ENCODE assay signal across 8 cellular contexts in the genomic region with DNA sequence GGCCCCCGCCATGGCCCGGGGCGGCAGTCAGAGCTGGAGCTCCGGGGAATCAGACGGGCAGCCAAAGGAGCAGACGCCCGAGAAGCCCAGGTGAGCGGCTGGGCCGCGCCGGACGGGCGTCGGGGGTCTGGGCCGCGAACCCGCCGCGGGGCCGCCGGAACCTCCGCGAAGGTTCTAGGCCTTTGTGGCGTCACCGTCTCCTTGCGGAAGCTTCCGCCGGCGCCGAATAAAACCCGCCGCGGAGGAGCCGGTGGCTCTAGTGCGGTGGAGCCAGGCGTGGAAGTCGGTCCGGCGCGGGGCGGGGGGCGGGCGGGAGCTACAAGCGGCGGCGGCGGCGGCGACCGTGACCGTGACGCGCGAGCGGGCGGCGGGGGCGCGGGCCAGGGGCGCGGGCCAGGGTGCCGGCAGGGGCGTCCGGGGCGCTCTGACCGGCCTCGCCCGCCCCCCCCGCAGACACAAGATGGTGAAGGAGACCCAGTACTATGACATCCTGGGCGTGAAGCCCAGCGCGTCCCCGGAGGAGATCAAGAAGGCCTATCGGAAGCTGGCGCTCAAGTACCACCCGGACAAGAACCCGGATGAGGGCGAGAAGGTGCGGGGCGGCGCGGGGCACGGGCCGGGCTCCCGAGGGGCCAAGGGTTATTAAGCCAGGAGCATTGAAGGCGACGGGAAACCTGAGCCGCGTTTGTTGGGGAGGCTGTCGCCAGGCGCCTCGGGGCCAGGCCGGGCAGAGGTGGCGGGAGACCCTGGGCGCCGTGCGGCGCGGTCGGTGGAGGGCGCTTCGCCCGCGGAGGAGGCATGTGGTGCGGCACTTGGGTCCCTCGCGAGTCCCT. TPM values are rescaled to one million over a fixed set of nuclear protein-coding genes. Genes with fewer than 3 reads are reported as not detected.
DNase-seq lines count a peak whose midpoint lies in the region; TF ChIP-seq lines count a peak whose summit lies in the region.

TSS of gene DNAJA4 (plus strand) at position 259 of the 833 bp plus-strand sequence. CDS start at position 461, 202 bp downstream.

- POLR2A ChIA-PET in CD8-positive, alpha-beta memory T cell (lab: Charles Lee) = interaction anchor here (0.6 to 2.6 kb wide), 5 partner anchors 9 to 276 kb away, joined by 3 to 25 read pairs (median 5); partner anchors contain the start of genes IREB2, PSMA4 and SKIC8

- CTCF ChIA-PET in CD8-positive, alpha-beta memory T cell (lab: Charles Lee) = interaction anchor here (1.1 to 2.8 kb wide), 7 partner anchors 10 to 173 kb away, joined by 3 to 12 read pairs (median 4); partner anchors contain the start of genes IREB2 and SKIC8

- H3K27me3 Mint-ChIP-seq in CD8-positive, alpha-beta memory T cell = no peaks in the 10 kb centered on the region
- H3K27me3 Mint-ChIP-seq in mesothelial cell of epicardium (ENCODE audit: low read depth) = peaks cover 3% of the 10 kb centered on the region

- H3K4me1 Mint-ChIP-seq in CD8-positive, alpha-beta memory T cell = peaks cover 16 to 36% (median 32%) of the 10 kb centered on the region in 3 donors
- H3K4me1 Mint-ChIP-seq in mesothelial cell of epicardium = peaks cover 6% of the 10 kb centered on the region

- H3K9me3 Mint-ChIP-seq in CD8-positive, alpha-beta memory T cell = no peaks in the 10 kb centered on the region
- H3K9me3 Mint-ChIP-seq in mesothelial cell of epicardium = no peaks in the 10 kb centered on the region

- peak within 1 kb of the TSS; percentile 77 to 88 (median 85) for H3K9ac ChIP-seq in subcutaneous abdominal adipose tissue (ENCODE audit: low read length in 5 of 5)

- H3K9me3 ChIP-seq in CD8-positive, alpha-beta memory T cell (ENCODE audit: low read length) = no peaks in the 10 kb centered on the region
- H3K9me3 ChIP-seq in subcutaneous abdominal adipose tissue (ENCODE audit: control insufficient read depth in 5 of 5, low read length in 5 of 5) = no peaks in the 10 kb centered on the region

- H3K4me1 ChIP-seq in CD8-positive, alpha-beta memory T cell (ENCODE audit: insufficient read depth, low read length) = peaks cover 14% of the 10 kb centered on the region
- H3K4me1 ChIP-seq in subcutaneous abdominal adipose tissue (ENCODE audit: control insufficient read depth in 5 of 5, insufficient read depth in 5 of 5, low read length in 5 of 5) = peaks cover 3 to 25% (median 17%) of the 10 kb centered on the region in 5 donors

- H3K27me3 ChIP-seq in CD8-positive, alpha-beta memory T cell (ENCODE audit: insufficient read depth, low read length, poor library complexity, severe bottlenecking) = no peaks in the 10 kb centered on the region
- no peaks in the 10 kb centered on the region for H3K27me3 ChIP-seq in subcutaneous abdominal adipose tissue (ENCODE audit: control insufficient read depth in 5 of 5, insufficient read depth in 4 of 5, low read length in 5 of 5)

- H3K36me3 Mint-ChIP-seq in CD8-positive, alpha-beta memory T cell = peaks cover 0 to 3% (median 0%) of the 10 kb centered on the region in 3 donors
- H3K36me3 Mint-ChIP-seq in mesothelial cell of epicardium = no peaks in the 10 kb centered on the region

- TF ChIP-seq CTCF in foreskin fibroblast (IDR thresholded peaks at IDR 0.05; ENCODE audit: low read depth, low read length) = no peak
- TF ChIP-seq CTCF in mesothelial cell of epicardium (IDR thresholded peaks at IDR 0.05; ENCODE audit: unreplicated experiment) = no peak

- H3K27ac Mint-ChIP-seq in CD8-positive, alpha-beta memory T cell = peak within 1 kb of the TSS; percentile 55 to 95 (median 90)
- H3K27ac Mint-ChIP-seq in mesothelial cell of epicardium = no peak within 1 kb of the TSS

- peak within 1 kb of the TSS; percentile 46 for H3K27ac ChIP-seq in CD8-positive, alpha-beta memory T cell (ENCODE audit: low read depth, low read length)
- H3K27ac ChIP-seq in subcutaneous abdominal adipose tissue (ENCODE audit: low read depth, low read length) = peak within 1 kb of the TSS; percentile 70

- H3K36me3 ChIP-seq in CD8-positive, alpha-beta memory T cell (ENCODE audit: insufficient read depth, low read length) = no peaks in the 10 kb centered on the region
- no peaks in the 10 kb centered on the region for H3K36me3 ChIP-seq in subcutaneous abdominal adipose tissue (ENCODE audit: control insufficient read depth in 5 of 5, insufficient read depth in 5 of 5, low read length in 5 of 5)

- DNase-seq in CD8-positive, alpha-beta memory T cell = peak; percentile 45 to 81 (median 69)
- DNase-seq in NCI-H526 (lab: John Stamatoyannopoulos, UW) (peak; percentile 34 to 60), foreskin fibroblast (peak in 1 of 2 donors; percentile 63), occipital lobe (lab: John Stamatoyannopoulos, UW) (peak; percentile 34), mesothelial cell of epicardium (ENCODE audit: low spot score in 2 of 2, unreplicated experiment in 2 of 2) (no peak), AML-193 (lab: John Stamatoyannopoulos, UW) (no peak)
- DNase-seq in activated effector memory CD4-positive, alpha-beta T cell treated with anti-CD3 and anti-CD28 coated beads, Interleukin-2, amount 50 U/mL, for 16 hours = peak; percentile 87

- peak within 1 kb of the TSS; percentile 85 to 96 (median 89) for H3K4me3 Mint-ChIP-seq in CD8-positive, alpha-beta memory T cell
- no peak within 1 kb of the TSS for H3K4me3 Mint-ChIP-seq in mesothelial cell of epicardium

- peak within 1 kb of the TSS; percentile 59 for H3K4me3 ChIP-seq in CD8-positive, alpha-beta memory T cell (ENCODE audit: low read length)
- peak within 1 kb of the TSS; percentile 42 to 50 for H3K4me3 ChIP-seq in foreskin fibroblast (ENCODE audit: low read depth in 1 of 2, low read length in 2 of 2)
- peak within 1 kb of the TSS; percentile 71 to 82 (median 78) for H3K4me3 ChIP-seq in subcutaneous abdominal adipose tissue (ENCODE audit: low read depth in 1 of 5, low read length in 5 of 5)

RNA-seq across cellular contexts. Expression of gene DNAJA4, which starts in this region (rescaled TPM):
- 10 to 100 TPM; 32.6 to 35.3 TPM for total RNA-seq in CD8-positive, alpha-beta memory T cell
- 12.3 TPM for polyA plus RNA-seq in CD8-positive, alpha-beta memory T cell
- total RNA-seq in occipital lobe (30.4 TPM), mesothelial cell of epicardium (0.13 to 0.18 TPM in 2 of 3 replicates, not detected in the other)

Comparison
In these comparisons a context has a peak if more than half of its experiments do, and no peak if none do; other contexts are left out.
1. RNA of gene DNAJA4 (total RNA-seq): 32.6 to 35.3 TPM in CD8-positive, alpha-beta memory T cell and 30.4 TPM in occipital lobe (single experiment); 0.13 to 0.18 TPM in mesothelial cell of epicardium; every median in the first group is over 10 times any median in the second.
2. DNase-seq: peak in CD8-positive, alpha-beta memory T cell (5 of 5), NCI-H526 (2 of 2), activated effector memory CD4-positive, alpha-beta T cell treated with anti-CD3 and anti-CD28 coated beads, Interleukin-2, amount 50 U/mL, for 16 hours (single experiment) and occipital lobe (single experiment); none in mesothelial cell of epicardium (0 of 2) and AML-193 (0 of 2).
3. Peak in every context shown above with its lines, with median percentiles within 50 percentile points of each other: H3K4me3 ChIP-seq.